In genomic region chr18:80108739-80109675, GRCh38 we compare ENCODE assay signal across 8 cellular contexts. TPM values are rescaled to one million over a fixed set of nuclear protein-coding genes. Genes with fewer than 3 reads are reported as not detected.
DNase-seq lines count a peak whose midpoint lies in the region; ATAC-seq, FAIRE-seq and TF ChIP-seq lines count a peak whose summit lies in the region.

ADNP2 (plus strand) TSS chr18:80109262; CDS start chr18:80117543, 8,281 bp downstream.

- no peaks in the 10 kb centered on the region for H3K27me3 Mint-ChIP-seq in activated CD4-positive, alpha-beta T cell treated with anti-CD3 and anti-CD28 coated beads, Interleukin-2, amount 10 ng/mL, durations not matched to agents 7 days and 5 days

- peak within 1 kb of the TSS; percentile 76 for H3K4me3 Mint-ChIP-seq in activated CD4-positive, alpha-beta T cell treated with anti-CD3 and anti-CD28 coated beads, Interleukin-2, amount 10 ng/mL, durations not matched to agents 7 days and 5 days

- TF ChIP-seq RAD21 in HepG2 (CRISPR knock-in tag; IDR thresholded peaks at IDR 0.05): no peak

- no peaks in the 10 kb centered on the region for H3K27me3 ChIP-seq in BE2C
- no peaks in the 10 kb centered on the region for H3K27me3 ChIP-seq in HepG2 (ENCODE audit: control insufficient read depth in 1 of 2, insufficient read depth in 2 of 2, low read length in 2 of 2)

- H3K36me3 Mint-ChIP-seq in activated CD4-positive, alpha-beta T cell treated with anti-CD3 and anti-CD28 coated beads, Interleukin-2, amount 10 ng/mL, durations not matched to agents 7 days and 5 days (ENCODE audit: low read depth): peaks cover 3% of the 10 kb centered on the region

- no peaks in the 10 kb centered on the region for H3K9me3 Mint-ChIP-seq in activated CD4-positive, alpha-beta T cell treated with anti-CD3 and anti-CD28 coated beads, Interleukin-2, amount 10 ng/mL, durations not matched to agents 7 days and 5 days

- TF ChIP-seq EP300 in HepG2 (IDR thresholded peaks at IDR 0.05; ENCODE audit: low read depth in 2 of 2, low read length in 2 of 2) (no peak), HepG2 (CRISPR knock-in tag; IDR thresholded peaks at IDR 0.05; ENCODE audit: borderline replicate concordance) (no peak)

- H3K27ac ChIP-seq in HepG2 (ENCODE audit: extremely low read length, insufficient read depth, low read length): peak within 1 kb of the TSS; percentile 85

- H3K4me1 ChIP-seq in BE2C: no peaks in the 10 kb centered on the region; the same call in 1 of the 2 replicates
- peaks cover 89% of the 10 kb centered on the region for H3K4me1 ChIP-seq in HepG2 (ENCODE audit: insufficient read depth, low read length)

- peak; percentile 66 for ATAC-seq in HG03442 (IDR thresholded peaks at IDR 0.05; ENCODE audit: unreplicated experiment)
- peak; percentile 74 for ATAC-seq in HepG2

- H3K4me1 Mint-ChIP-seq in activated CD4-positive, alpha-beta T cell treated with anti-CD3 and anti-CD28 coated beads, Interleukin-2, amount 10 ng/mL, durations not matched to agents 7 days and 5 days: peaks cover 30% of the 10 kb centered on the region

- H4K20me1 ChIP-seq in HepG2 (ENCODE audit: insufficient read depth, low read length): peaks cover 41% of the 10 kb centered on the region

- CTCF ChIA-PET in activated CD4-positive, alpha-beta T cell treated with anti-CD3 and anti-CD28 coated beads, Interleukin-2, amount 10 ng/mL, durations not matched to agents 7 days and 5 days (lab: Charles Lee): interaction anchor here (0.7 to 1.0 kb wide), 2 partner anchors 50 to 726 kb away, joined by 3 to 4 read pairs; no protein-coding TSS in a partner anchor
- CTCF ChIA-PET in HepG2 (lab: Yijun Ruan, JAX; ENCODE audit: low intra/inter-chr PET ratio, low total read pairs): no interaction called here

- POLR2A ChIA-PET in activated CD4-positive, alpha-beta T cell treated with anti-CD3 and anti-CD28 coated beads, Interleukin-2, amount 10 ng/mL, durations not matched to agents 7 days and 5 days (lab: Charles Lee): no interaction called here
- POLR2A ChIA-PET in HepG2 (lab: Yijun Ruan, JAX): interaction anchor here (0.6 to 1.2 kb wide), 8 partner anchors 75 to 175 kb away, joined by 3 to 18 read pairs (median 4); partner anchors contain the start of genes HSBP1L1, RBFA and TXNL4A

- intact Hi-C loops in HepG2 (cut with micrococcal nuclease; ENCODE audit: unreplicated experiment): no loop called here

- in situ Hi-C loops in HepG2 (cut with HindIII; ENCODE audit: extremely low pct_ligation_motif_present, low pct_unique_long_range_greater_than_20kb): loop anchor here (10.0 kb wide), 1 partner anchor 174 kb away; no protein-coding TSS in a partner anchor

- peaks cover 46% of the 10 kb centered on the region for H3K79me2 ChIP-seq in HepG2 (ENCODE audit: insufficient read depth, low read length)

- TF ChIP-seq POLR2A in HepG2 (IDR thresholded peaks at IDR 0.05; ENCODE audit: insufficient read depth in 1 of 2, low read depth in 2 of 2, low read length in 2 of 2): peak; percentile 57 to 63; a peak in 3 of 4 replicates

- H3K4me2 ChIP-seq in HepG2 (ENCODE audit: low read depth, low read length): peak within 1 kb of the TSS; percentile 87

- H3K9me3 ChIP-seq in BE2C: no peaks in the 10 kb centered on the region
- no peaks in the 10 kb centered on the region for H3K9me3 ChIP-seq in HepG2 (ENCODE audit: low read length)

- peak within 1 kb of the TSS; percentile 86 for H3K9ac ChIP-seq in HepG2 (ENCODE audit: insufficient read depth, low read depth, low read length)

- peak within 1 kb of the TSS; percentile 93 for H3K27ac Mint-ChIP-seq in activated CD4-positive, alpha-beta T cell treated with anti-CD3 and anti-CD28 coated beads, Interleukin-2, amount 10 ng/mL, durations not matched to agents 7 days and 5 days

- H3K4me3 ChIP-seq in BE2C (ENCODE audit: low read depth, low read length) (peak within 1 kb of the TSS; percentile 63), HepG2 (replicated peaks in 1 of 3; ENCODE audit: insufficient read depth in 1 of 3, low read depth in 2 of 3, low read length in 3 of 3) (peak within 1 kb of the TSS; percentile 79 to 96 (median 88))

- H3K36me3 ChIP-seq in BE2C (no peaks in the 10 kb centered on the region), HepG2 (replicated peaks in 1 of 2; ENCODE audit: control insufficient read depth in 1 of 2, insufficient read depth in 2 of 2, low read length in 2 of 2) (no peaks in the 10 kb centered on the region)

- peak; percentile 92 for FAIRE-seq in HepG2 (lab: Jason Lieb, UNC)

- BruUV-seq in HepG2 (replicated peaks; lab: Mats Ljungman, UMichigan): no TSS peak

- 0% methylated on average over 4 of the region's 76 CpGs for WGBS in HepG2 (ENCODE audit: low lambda C conversion rate)

- peak; percentile 91 for DNase-seq in BE2C
- DNase-seq in GM19238 (ENCODE audit: insufficient read length, low spot score): peak; percentile 70
- peak; percentile 86 to 90 for DNase-seq in NCI-H526 (lab: John Stamatoyannopoulos, UW)
- DNase-seq in activated CD4-positive, alpha-beta T cell treated with anti-CD3 and anti-CD28 coated beads, Interleukin-2, amount 10 ng/mL, durations not matched to agents 7 days and 5 days: peak; percentile 92
- peak; percentile 97 for DNase-seq in dermis blood vessel endothelial cell
- DNase-seq in HepG2 (ENCODE audit: low spot score): peak; percentile 96
- peak; percentile 75 for DNase-seq in stimulated activated CD4-positive, alpha-beta T cell treated with anti-CD3 and anti-CD28 coated beads, Interleukin-4, amount 100 ng/mL, for 1 hour

- TF ChIP-seq CTCF in BE2C (IDR thresholded peaks at IDR 0.05; ENCODE audit: low read depth, low read length) (no peak), HepG2 (CRISPR knock-in tag; IDR thresholded peaks at IDR 0.05) (no peak)

- no peak within 1 kb of the TSS for H2AFZ ChIP-seq in HepG2 (ENCODE audit: low read length)

TF ChIP-seq in HepG2, 621 proteins besides CTCF, POLR2A, EP300 and RAD21 (continues in another document):
- TF ChIP-seq ZNF496 (CRISPR knock-in tag; IDR thresholded peaks at IDR 0.05; ENCODE audit: insufficient replicate concordance) (no peak), RORA (CRISPR knock-in tag; IDR thresholded peaks at IDR 0.05) (no peak), NCOA5 (CRISPR knock-in tag; IDR thresholded peaks at IDR 0.05) (no peak), CEBPG (CRISPR knock-in tag; IDR thresholded peaks at IDR 0.05) (peak; percentile 12; the same call in 1 of the 2 replicates), ZNF256 (CRISPR knock-in tag; conservative IDR thresholded peaks at IDR 0.05) (0 out of 2 replicates have a peak, but pooled peaks have one; percentile 44), CREM (IDR thresholded peaks at IDR 0.05) (peak; percentile 95), CREM (CRISPR knock-in tag; IDR thresholded peaks at IDR 0.05) (no peak; the same call in 1 of the 2 replicates), DRAP1 (CRISPR knock-in tag; IDR thresholded peaks at IDR 0.05) (peak; percentile 80), ZNF460 (CRISPR knock-in tag; IDR thresholded peaks at IDR 0.05; ENCODE audit: borderline replicate concordance) (no peak), ZNF607 (CRISPR knock-in tag; IDR thresholded peaks at IDR 0.05; ENCODE audit: borderline replicate concordance) (0 out of 2 replicates have a peak, but pooled peaks have one; percentile 49), ASH2L (IDR thresholded peaks at IDR 0.05; ENCODE audit: insufficient read length, low read depth, low read length) (peak; percentile 51), GFI1 (CRISPR knock-in tag; IDR thresholded peaks at IDR 0.05; ENCODE audit: borderline replicate concordance) (no peak), GABPB1 (CRISPR knock-in tag; IDR thresholded peaks at IDR 0.05) (peak; percentile 92), RFXANK (CRISPR knock-in tag; IDR thresholded peaks at IDR 0.05) (0 out of 2 replicates have a peak, but pooled peaks have one; percentile 30), TEAD3 (CRISPR knock-in tag; optimal IDR thresholded peaks at IDR 0.05; ENCODE audit: borderline replicate concordance) (peak; percentile 77), ZNF501 (CRISPR knock-in tag; IDR thresholded peaks at IDR 0.05) (peak; percentile 46; the same call in 1 of the 2 replicates), KLF13 (CRISPR knock-in tag; IDR thresholded peaks at IDR 0.05) (no peak), ATAD3A (CRISPR knock-in tag; IDR thresholded peaks at IDR 0.05) (no peak), PPARG (CRISPR knock-in tag; conservative IDR thresholded peaks at IDR 0.05) (no peak)

RNA-seq across cellular contexts. Expression of gene ADNP2, which starts in this region (rescaled TPM):
- 14.0 TPM for polyA plus RNA-seq in BE2C (2012; ENCODE audit: insufficient read depth, insufficient read length, low read depth)
- total RNA-seq in activated CD4-positive, alpha-beta T cell treated with anti-CD3 and anti-CD28 coated beads, Interleukin-2, amount 10 ng/mL, durations not matched to agents 7 days and 5 days: 10 to 100 TPM; 19.4 to 20.3 TPM
- total RNA-seq in dermis blood vessel endothelial cell (14.6 and 17.0 TPM in 2 replicates), HepG2 (2016; rRNA removed; fragmentation: Illumina TruSeq; extraction: Trizol) (25.5 and 28.6 TPM in 2 replicates)
- 2.3 TPM in 2 replicates for total RNA-seq in HepG2 (2016; cell fraction: cytosol; rRNA removed; fragmentation: Illumina TruSeq; extraction: Trizol; ENCODE audit: low read depth)
- 23.8 and 24.2 TPM in 2 replicates for total RNA-seq in HepG2 (2016; cell fraction: insoluble cytoplasmic fraction; rRNA removed; fragmentation: Illumina TruSeq; extraction: Trizol)
- 11.9 and 13.0 TPM in 2 replicates for total RNA-seq in HepG2 (2016; cell fraction: membrane; rRNA removed; fragmentation: Illumina TruSeq; extraction: Trizol)
- 17.1 and 18.2 TPM in 2 replicates for total RNA-seq in HepG2 (2016; cell fraction: nucleus; rRNA removed; fragmentation: Illumina TruSeq; extraction: Trizol)
- 9.9 and 10.8 TPM in 2 replicates for polyA plus RNA-seq in HepG2 (2011; rRNA removed)
- polyA plus RNA-seq in HepG2 (2011; cell fraction: cytosol; rRNA removed): 8.0 and 8.3 TPM in 2 replicates
- polyA plus RNA-seq in HepG2 (2011; cell fraction: nucleus; rRNA removed): 12.3 and 13.9 TPM in 2 replicates
- 15.1 and 15.4 TPM in 2 replicates for polyA plus RNA-seq in HepG2 (2012)
- 0.66 and 0.67 TPM in 2 replicates for polyA plus RNA-seq in HepG2 (2016; cell fraction: cytosol; fragmentation: Illumina TruSeq; extraction: Trizol; ENCODE audit: low read depth)
- polyA plus RNA-seq in HepG2 (2016; cell fraction: insoluble cytoplasmic fraction; fragmentation: Illumina TruSeq; extraction: Trizol; ENCODE audit: low read depth): 17.6 and 18.3 TPM in 2 replicates
- polyA plus RNA-seq in HepG2 (2016; cell fraction: membrane; fragmentation: Illumina TruSeq; extraction: Trizol; ENCODE audit: low read depth): 4.1 and 4.5 TPM in 2 replicates
- 21.2 and 21.4 TPM in 2 replicates for polyA plus RNA-seq in HepG2 (2016; cell fraction: nucleus; fragmentation: Illumina TruSeq; extraction: Trizol; ENCODE audit: insufficient read depth, low read depth)
- polyA minus RNA-seq in HepG2 (2011; rRNA and poly(A)+ RNA removed; ENCODE audit: low replicate concordance): 36.7 and 42.7 TPM in 2 replicates
- 14.4 and 15.4 TPM in 2 replicates for polyA minus RNA-seq in HepG2 (2011; cell fraction: cytosol; rRNA and poly(A)+ RNA removed)
- 32.1 and 32.2 TPM in 2 replicates for polyA minus RNA-seq in HepG2 (2011; cell fraction: nucleus; rRNA and poly(A)+ RNA removed)

Comparison
In these comparisons a context has a peak if more than half of its experiments do, and no peak if none do; other contexts are left out.
1. Peak in every context shown above with its lines: DNase-seq, ATAC-seq, H3K4me3 ChIP-seq and H3K27ac ChIP-seq.